18 cellular contexts compared by ENCODE assay signal in genomic region chr19:39543477-39543857, GRCh38. TPM values are rescaled to one million over a fixed set of nuclear protein-coding genes. Genes with fewer than 3 reads are reported as not detected.
"Had no signal": no experiment of that assay in that cellular context is flagged by ENCODE, and none has a peak within 500 bp of the region (broad histone marks: within the 10 kb centered on the region; RNA-seq: fewer than 3 reads in every experiment).

No MANE protein-coding gene starts in this region.

- DNase-seq: activated CD4-positive, alpha-beta T cell treated with anti-CD3 and anti-CD28 coated beads for 4 hours; activated naive CD4-positive, alpha-beta T cell treated with anti-CD3 and anti-CD28 coated beads, Interleukin-2, amount 10 ng/mL, durations not matched to agents 7 days and 5 days; effector CD4-positive, alpha-beta T cell; esophagus squamous epithelium; lower lobe of right lung; sigmoid colon; SJCRH30; stimulated activated CD4-positive, alpha-beta T cell treated with anti-CD3 and anti-CD28 coated beads, Interleukin-4, amount 100 ng/mL, for 24 hours; T-helper 17 cell; WERI-Rb-1 had no signal

- H3K4me3 ChIP-seq: esophagus squamous epithelium, lower lobe of right lung, sigmoid colon, SJCRH30 had no signal

- H3K36me3 ChIP-seq: esophagus squamous epithelium, lower lobe of right lung, sigmoid colon, SJCRH30, WERI-Rb-1 had no signal

- H3K79me2 ChIP-seq: parathyroid adenoma had no signal

- H3K9me3 Mint-ChIP-seq: natural killer cell treated with Interleukin-12 subunit alpha and Interleukin-12 subunit beta and Interleukin-15 and Interleukin-18, amount 100 ng/mL, for 72 hours; stimulated activated effector memory CD8-positive, alpha-beta T cell treated with anti-CD3 and anti-CD28 coated beads, Interleukin-12 subunit alpha, Interleukin-12 subunit beta, amount 100 ng/mL, for 72 hours had no signal

- ATAC-seq: lower lobe of right lung; natural killer cell treated with Interleukin-12 subunit alpha and Interleukin-12 subunit beta and Interleukin-15 and Interleukin-18, amount 100 ng/mL, for 72 hours; stimulated activated effector memory CD8-positive, alpha-beta T cell treated with anti-CD3 and anti-CD28 coated beads, Interleukin-12 subunit alpha, Interleukin-12 subunit beta, amount 100 ng/mL, for 72 hours; T-helper 17 cell had no signal

- H3K9ac ChIP-seq: parathyroid adenoma had no signal

- H3K27ac ChIP-seq: esophagus squamous epithelium, lower lobe of right lung, parathyroid adenoma, sigmoid colon, SJCRH30, WERI-Rb-1 had no signal

- H3K27me3 ChIP-seq: sigmoid colon had no signal

- H2AFZ ChIP-seq: parathyroid adenoma had no signal

- H3K4me1 ChIP-seq: parathyroid adenoma had no signal

- H3K27me3 Mint-ChIP-seq: activated naive CD4-positive, alpha-beta T cell treated with anti-CD3 and anti-CD28 coated beads, Interleukin-2, amount 10 ng/mL, durations not matched to agents 7 days and 5 days; T-helper 17 cell had no signal

- H3K4me3 Mint-ChIP-seq: activated naive CD4-positive, alpha-beta T cell treated with anti-CD3 and anti-CD28 coated beads, Interleukin-2, amount 10 ng/mL, durations not matched to agents 7 days and 5 days; natural killer cell treated with Interleukin-12 subunit alpha and Interleukin-12 subunit beta and Interleukin-15 and Interleukin-18, amount 100 ng/mL, for 72 hours; stimulated activated effector memory CD8-positive, alpha-beta T cell treated with anti-CD3 and anti-CD28 coated beads, Interleukin-12 subunit alpha, Interleukin-12 subunit beta, amount 100 ng/mL, for 72 hours; T-helper 17 cell had no signal

- H3K36me3 Mint-ChIP-seq: natural killer cell treated with Interleukin-12 subunit alpha and Interleukin-12 subunit beta and Interleukin-15 and Interleukin-18, amount 100 ng/mL, for 72 hours had no signal

- H3K27ac Mint-ChIP-seq: activated naive CD4-positive, alpha-beta T cell treated with anti-CD3 and anti-CD28 coated beads, Interleukin-2, amount 10 ng/mL, durations not matched to agents 7 days and 5 days; stimulated activated effector memory CD8-positive, alpha-beta T cell treated with anti-CD3 and anti-CD28 coated beads, Interleukin-12 subunit alpha, Interleukin-12 subunit beta, amount 100 ng/mL, for 72 hours; T-helper 17 cell had no signal

- H3K9me3 ChIP-seq: esophagus squamous epithelium, lower lobe of right lung, sigmoid colon, SJCRH30 had no signal

RNA-seq across cellular contexts. Expression of gene SELENOV, which starts 28.5 kb away (rescaled TPM):
- total RNA-seq: activated CD8-positive, alpha-beta memory T cell treated with anti-CD3 and anti-CD28 coated beads for 36 hours; cerebellum; esophagus squamous epithelium; lower lobe of right lung; natural killer cell treated with Interleukin-12 subunit alpha and Interleukin-12 subunit beta and Interleukin-15 and Interleukin-18, amount 100 ng/mL, for 72 hours; renal cortical epithelial cell; sigmoid colon; T-helper 17 cell; ureter had no signal
- polyA plus RNA-seq: sigmoid colon, thymus had no signal

RNA-seq across cellular contexts. Expression of gene DLL3, which starts 44.7 kb away (rescaled TPM):
- total RNA-seq: esophagus squamous epithelium, lower lobe of right lung, T-helper 17 cell, ureter had no signal

RNA-seq across cellular contexts. Expression of gene LGALS13, which starts 58.9 kb away (rescaled TPM):
- total RNA-seq: activated CD8-positive, alpha-beta memory T cell treated with anti-CD3 and anti-CD28 coated beads for 36 hours; cerebellum; esophagus squamous epithelium; lower lobe of right lung; natural killer cell treated with Interleukin-12 subunit alpha and Interleukin-12 subunit beta and Interleukin-15 and Interleukin-18, amount 100 ng/mL, for 72 hours; renal cortical epithelial cell; sigmoid colon; SJCRH30; T-helper 17 cell; ureter had no signal
- polyA plus RNA-seq: sigmoid colon had no signal
